1 cellular context compared by ENCODE assay signal in the genomic region with DNA sequence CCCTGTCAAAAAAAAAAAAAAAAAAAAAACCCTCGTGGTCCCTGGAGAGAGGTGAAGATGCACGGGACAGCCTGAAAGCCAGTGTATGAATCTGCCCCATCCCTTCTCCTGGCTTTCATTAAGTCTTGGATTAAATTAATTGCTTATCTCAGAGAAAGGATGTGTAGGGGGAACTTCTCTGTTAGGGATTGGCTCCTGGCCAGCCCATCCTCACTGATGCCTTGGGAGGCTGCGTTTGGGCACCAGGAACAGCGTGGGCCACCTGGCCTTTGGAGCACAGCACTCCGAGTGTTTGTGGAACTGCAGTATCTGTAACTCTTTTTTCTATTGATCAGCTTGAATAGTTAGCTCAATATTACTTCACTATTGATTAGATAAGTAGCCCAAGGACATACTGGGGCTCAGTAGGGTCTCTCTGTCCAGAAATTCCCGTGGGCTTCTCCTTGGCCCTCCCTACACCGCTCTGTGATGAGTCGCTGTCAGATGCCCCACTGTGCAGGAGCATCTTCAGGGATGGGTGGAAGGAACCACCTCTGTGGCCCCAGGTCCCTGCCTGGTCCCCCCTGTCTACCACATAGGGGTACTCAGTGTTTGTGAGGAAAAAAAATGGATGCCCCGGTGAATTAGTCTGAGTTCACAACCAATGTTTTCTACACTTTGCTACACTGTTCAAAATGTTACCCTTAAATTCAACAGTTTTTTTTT.
TF ChIP-seq lines count a peak whose summit lies in the region.

No MANE protein-coding gene starts in this region.

TF ChIP-seq in HepG2, 621 proteins besides CTCF, POLR2A, EP300 and RAD21 (continued from another document):
- TF ChIP-seq, protein P1, sequence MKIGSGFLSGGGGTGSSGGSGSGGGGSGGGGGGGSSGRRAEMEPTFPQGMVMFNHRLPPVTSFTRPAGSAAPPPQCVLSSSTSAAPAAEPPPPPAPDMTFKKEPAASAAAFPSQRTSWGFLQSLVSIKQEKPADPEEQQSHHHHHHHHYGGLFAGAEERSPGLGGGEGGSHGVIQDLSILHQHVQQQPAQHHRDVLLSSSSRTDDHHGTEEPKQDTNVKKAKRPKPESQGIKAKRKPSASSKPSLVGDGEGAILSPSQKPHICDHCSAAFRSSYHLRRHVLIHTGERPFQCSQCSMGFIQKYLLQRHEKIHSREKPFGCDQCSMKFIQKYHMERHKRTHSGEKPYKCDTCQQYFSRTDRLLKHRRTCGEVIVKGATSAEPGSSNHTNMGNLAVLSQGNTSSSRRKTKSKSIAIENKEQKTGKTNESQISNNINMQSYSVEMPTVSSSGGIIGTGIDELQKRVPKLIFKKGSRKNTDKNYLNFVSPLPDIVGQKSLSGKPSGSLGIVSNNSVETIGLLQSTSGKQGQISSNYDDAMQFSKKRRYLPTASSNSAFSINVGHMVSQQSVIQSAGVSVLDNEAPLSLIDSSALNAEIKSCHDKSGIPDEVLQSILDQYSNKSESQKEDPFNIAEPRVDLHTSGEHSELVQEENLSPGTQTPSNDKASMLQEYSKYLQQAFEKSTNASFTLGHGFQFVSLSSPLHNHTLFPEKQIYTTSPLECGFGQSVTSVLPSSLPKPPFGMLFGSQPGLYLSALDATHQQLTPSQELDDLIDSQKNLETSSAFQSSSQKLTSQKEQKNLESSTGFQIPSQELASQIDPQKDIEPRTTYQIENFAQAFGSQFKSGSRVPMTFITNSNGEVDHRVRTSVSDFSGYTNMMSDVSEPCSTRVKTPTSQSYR (CRISPR knock-in tag; IDR thresholded peaks at IDR 0.05; ENCODE audit: borderline replicate concordance) = no peak
- TF ChIP-seq ZNF816 (CRISPR knock-in tag; IDR thresholded peaks at IDR 0.05; ENCODE audit: borderline replicate concordance) (no peak), ZNF615 (CRISPR knock-in tag; IDR thresholded peaks at IDR 0.05; ENCODE audit: borderline replicate concordance) (no peak), ZSCAN12 (CRISPR knock-in tag; IDR thresholded peaks at IDR 0.05) (no peak), ZZZ3 (CRISPR knock-in tag; IDR thresholded peaks at IDR 0.05; ENCODE audit: borderline replicate concordance) (no peak), ZFP90 (CRISPR knock-in tag; IDR thresholded peaks at IDR 0.05; ENCODE audit: borderline replicate concordance) (no peak), RARG (CRISPR knock-in tag; IDR thresholded peaks at IDR 0.05; ENCODE audit: low read depth) (no peak), SPEN (CRISPR knock-in tag; IDR thresholded peaks at IDR 0.05; ENCODE audit: low read depth) (no peak), ZNF230 (CRISPR knock-in tag; IDR thresholded peaks at IDR 0.05) (no peak), THAP11 (CRISPR knock-in tag; IDR thresholded peaks at IDR 0.05) (no peak), NFKBIZ (CRISPR knock-in tag; IDR thresholded peaks at IDR 0.05) (no peak), HNRNPK (IDR thresholded peaks at IDR 0.05; ENCODE audit: low read depth, low read length, poor library complexity, severe bottlenecking) (no peak), ZNF292 (CRISPR knock-in tag; IDR thresholded peaks at IDR 0.05; ENCODE audit: borderline replicate concordance, low read depth) (no peak), ZSCAN22 (CRISPR knock-in tag; IDR thresholded peaks at IDR 0.05) (no peak)
- TF ChIP-seq, protein P2, sequence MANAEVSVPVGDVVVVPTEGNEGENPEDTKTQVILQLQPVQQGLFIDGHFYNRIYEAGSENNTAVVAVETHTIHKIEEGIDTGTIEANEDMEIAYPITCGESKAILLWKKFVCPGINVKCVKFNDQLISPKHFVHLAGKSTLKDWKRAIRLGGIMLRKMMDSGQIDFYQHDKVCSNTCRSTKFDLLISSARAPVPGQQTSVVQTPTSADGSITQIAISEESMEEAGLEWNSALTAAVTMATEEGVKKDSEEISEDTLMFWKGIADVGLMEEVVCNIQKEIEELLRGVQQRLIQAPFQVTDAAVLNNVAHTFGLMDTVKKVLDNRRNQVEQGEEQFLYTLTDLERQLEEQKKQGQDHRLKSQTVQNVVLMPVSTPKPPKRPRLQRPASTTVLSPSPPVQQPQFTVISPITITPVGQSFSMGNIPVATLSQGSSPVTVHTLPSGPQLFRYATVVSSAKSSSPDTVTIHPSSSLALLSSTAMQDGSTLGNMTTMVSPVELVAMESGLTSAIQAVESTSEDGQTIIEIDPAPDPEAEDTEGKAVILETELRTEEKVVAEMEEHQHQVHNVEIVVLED (CRISPR knock-in tag; IDR thresholded peaks at IDR 0.05; ENCODE audit: borderline replicate concordance) = no peak
- TF ChIP-seq, protein P3, sequence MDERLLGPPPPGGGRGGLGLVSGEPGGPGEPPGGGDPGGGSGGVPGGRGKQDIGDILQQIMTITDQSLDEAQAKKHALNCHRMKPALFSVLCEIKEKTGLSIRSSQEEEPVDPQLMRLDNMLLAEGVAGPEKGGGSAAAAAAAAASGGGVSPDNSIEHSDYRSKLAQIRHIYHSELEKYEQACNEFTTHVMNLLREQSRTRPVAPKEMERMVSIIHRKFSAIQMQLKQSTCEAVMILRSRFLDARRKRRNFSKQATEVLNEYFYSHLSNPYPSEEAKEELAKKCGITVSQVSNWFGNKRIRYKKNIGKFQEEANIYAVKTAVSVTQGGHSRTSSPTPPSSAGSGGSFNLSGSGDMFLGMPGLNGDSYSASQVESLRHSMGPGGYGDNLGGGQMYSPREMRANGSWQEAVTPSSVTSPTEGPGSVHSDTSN (CRISPR knock-in tag; IDR thresholded peaks at IDR 0.05) = no peak
